Comparison of ENCODE assay signal across 16 cellular contexts in genomic region chr1:77672374-77672773, GRCh38. TPM values are rescaled to one million over a fixed set of nuclear protein-coding genes. Genes with fewer than 3 reads are reported as not detected.
DNase-seq lines count a peak whose midpoint lies in the region; ATAC-seq, FAIRE-seq and TF ChIP-seq lines count a peak whose summit lies in the region.
"Had no signal": no experiment of that assay in that cellular context is flagged by ENCODE, and none has a peak within 500 bp of the region (broad histone marks: within the 10 kb centered on the region; RNA-seq: fewer than 3 reads in every experiment).

No MANE protein-coding gene starts in this region.

- H3K4me1 ChIP-seq in CD8-positive, alpha-beta T cell (ENCODE audit: insufficient read depth, low read length) = peaks cover 21% of the 10 kb centered on the region

- no peaks in the 10 kb centered on the region for H3K36me3 ChIP-seq in CD8-positive, alpha-beta T cell (ENCODE audit: insufficient read depth, low read length)
- H3K36me3 ChIP-seq: upper lobe of right lung had no signal

- H3K36me3 Mint-ChIP-seq in CD8-positive, alpha-beta T cell = peaks cover 12% of the 10 kb centered on the region
- H3K36me3 Mint-ChIP-seq: naive B cell had no signal

- DNase-seq in CD8-positive, alpha-beta T cell = no peak
- no peak for DNase-seq in GM19239 (ENCODE audit: insufficient read length, low spot score)
- DNase-seq in caudate nucleus (lab: John Stamatoyannopoulos, UW) = no peak
- DNase-seq in activated naive CD4-positive, alpha-beta T cell treated with anti-CD3 and anti-CD28 coated beads, Interleukin-2, amount 50 U/mL, for 16 hours = no peak
- no peak for DNase-seq in stimulated activated CD4-positive, alpha-beta T cell treated with anti-CD3 and anti-CD28 coated beads, Interleukin-1b, Interleukin-23, amount 100 ng/mL, for 48 hours
- DNase-seq in UCSD-AML1 (lab: John Stamatoyannopoulos, UW; ENCODE audit: unreplicated experiment) = no peak
- no peak for DNase-seq in activated naive CD4-positive, alpha-beta T cell (lab: John Stamatoyannopoulos, UW)
- DNase-seq: left ventricle myocardium superior; naive B cell; NCI-H1048; stimulated activated CD8-positive, alpha-beta memory T cell treated with anti-CD3 and anti-CD28 coated beads, Interleukin-4, amount 100 ng/mL, for 48 hours; upper lobe of right lung had no signal

- no peaks in the 10 kb centered on the region for H3K27me3 ChIP-seq in CD8-positive, alpha-beta T cell (ENCODE audit: insufficient read depth, low read length)
- H3K27me3 ChIP-seq: upper lobe of right lung had no signal

- CTCF ChIA-PET in CD8-positive, alpha-beta T cell (lab: Charles Lee) = no interaction called here

- no peak overlapping the region for H3K27ac ChIP-seq in CD8-positive, alpha-beta T cell (ENCODE audit: low read depth, low read length)
- H3K27ac ChIP-seq in caudate nucleus (ENCODE audit: low read depth, low read length) = peak overlapping the region; percentile 79
- H3K27ac ChIP-seq: upper lobe of right lung had no signal

- no peak overlapping the region for H3K27ac Mint-ChIP-seq in CD8-positive, alpha-beta T cell
- H3K27ac Mint-ChIP-seq: B cell had no signal

- POLR2A ChIA-PET in CD8-positive, alpha-beta T cell (lab: Charles Lee) = interaction anchor here (1.3 to 1.4 kb wide), 2 partner anchors 9 kb away, joined by 3 read pairs; no protein-coding TSS in a partner anchor

- peak; percentile 4 for FAIRE-seq in GM19239 (lab: Jason Lieb, UNC)
- FAIRE-seq: GM12891, HepG2 had no signal

- ATAC-seq in CD8-positive, alpha-beta T cell = no peak
- ATAC-seq in HG02973 (IDR thresholded peaks at IDR 0.05; ENCODE audit: unreplicated experiment) = peak; percentile 55
- ATAC-seq: HepG2, left ventricle myocardium superior, upper lobe of right lung had no signal

- H3K9me3 Mint-ChIP-seq in CD8-positive, alpha-beta T cell = no peaks in the 10 kb centered on the region
- H3K9me3 Mint-ChIP-seq: naive B cell had no signal

- intact Hi-C loops in CD8-positive, alpha-beta T cell (cut with DNase I, micrococcal nuclease) = no loop called here

- no peaks in the 10 kb centered on the region for H3K27me3 Mint-ChIP-seq in CD8-positive, alpha-beta T cell (ENCODE audit: low read depth)
- H3K27me3 Mint-ChIP-seq: B cell, naive B cell had no signal

- peaks cover 70% of the 10 kb centered on the region for H3K4me1 Mint-ChIP-seq in CD8-positive, alpha-beta T cell (ENCODE audit: low read depth)

- H3K4me3 ChIP-seq in CD8-positive, alpha-beta T cell (ENCODE audit: low read depth, low read length) = no peak overlapping the region

- peak overlapping the region; percentile 6 for H3K4me3 Mint-ChIP-seq in CD8-positive, alpha-beta T cell
- H3K4me3 Mint-ChIP-seq: naive B cell had no signal

- no peak for TF ChIP-seq CTCF in CD8-positive, alpha-beta T cell (IDR thresholded peaks at IDR 0.05)

- no peaks in the 10 kb centered on the region for H3K9me3 ChIP-seq in CD8-positive, alpha-beta T cell (ENCODE audit: low read length)
- H3K9me3 ChIP-seq: upper lobe of right lung had no signal

RNA-seq across cellular contexts. Expression of gene ZZZ3, which starts 10.1 kb away (rescaled TPM):
- total RNA-seq in CD8-positive, alpha-beta T cell = 10 to 100 TPM; 32.6 to 36.5 TPM
